In the genomic region with DNA sequence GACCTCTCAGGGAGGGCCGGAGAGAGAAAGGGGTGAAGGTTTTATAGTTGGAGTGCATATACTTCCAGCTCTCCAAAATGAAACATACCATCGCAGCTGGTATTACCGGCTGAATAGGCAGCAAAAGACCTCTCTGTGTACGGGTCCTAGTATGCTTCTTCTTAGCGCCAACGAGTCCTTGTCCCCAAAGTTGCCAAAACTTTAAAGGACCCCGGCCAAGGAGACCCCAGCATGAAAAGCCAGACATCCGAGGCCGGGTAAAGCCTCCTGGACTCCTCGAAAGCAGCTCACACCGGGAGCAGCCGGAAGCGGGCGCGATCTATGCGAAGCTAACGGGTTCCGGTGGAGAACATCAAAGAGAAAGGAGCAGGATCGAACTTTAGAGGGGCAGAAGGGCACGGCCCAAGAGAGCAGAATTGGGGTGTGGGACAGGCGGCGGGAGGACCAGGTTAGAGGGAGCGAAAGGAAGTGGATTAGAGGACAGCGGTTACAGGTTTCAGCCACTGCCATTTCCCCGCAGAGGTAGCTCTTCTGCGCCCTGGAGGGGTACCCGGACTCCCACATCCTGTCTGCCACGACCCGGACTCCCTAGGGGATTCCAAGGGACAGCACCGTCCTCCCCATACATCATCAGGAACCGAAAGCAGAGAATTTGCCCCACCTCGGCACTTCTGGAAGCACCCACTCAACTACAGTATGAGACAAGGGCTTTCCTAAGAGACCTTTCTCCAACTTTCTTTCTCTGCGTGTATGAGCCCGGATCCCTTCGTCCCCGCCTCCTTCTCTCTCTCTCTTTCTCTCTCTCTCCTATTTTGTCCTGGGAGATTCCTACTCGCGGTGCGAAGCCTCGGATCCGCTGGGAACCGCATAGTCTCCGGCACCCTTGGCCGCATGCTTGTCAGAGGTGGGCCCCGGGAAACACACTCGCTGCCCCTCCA, we compare ENCODE assay signal across 9 cellular contexts. TPM values are rescaled to one million over a fixed set of nuclear protein-coding genes. Genes with fewer than 3 reads are reported as not detected.
DNase-seq lines count a peak whose midpoint lies in the region; ATAC-seq and TF ChIP-seq lines count a peak whose summit lies in the region.
"Had no signal": no experiment of that assay in that cellular context is flagged by ENCODE, and none has a peak within 500 bp of the region (broad histone marks: within the 10 kb centered on the region; RNA-seq: fewer than 3 reads in every experiment).

No MANE protein-coding gene starts in this region.

- no peak for TF ChIP-seq POLR2A in lower leg skin (IDR thresholded peaks at IDR 0.05)

- H2AK5ac ChIP-seq in trophoblast cell (ENCODE audit: low read length) = no peak overlapping the region

- H3K79me1 ChIP-seq in trophoblast cell (ENCODE audit: low read length) = no peaks in the 10 kb centered on the region

- no peak overlapping the region for H2BK12ac ChIP-seq in trophoblast cell (ENCODE audit: low read length)

- CTCF ChIA-PET in HEK293 (lab: Yijun Ruan, JAX) = interaction anchor here (0.7 to 1.8 kb wide), 7 partner anchors 12 to 550 kb away, joined by 3 to 6 read pairs (median 3); no protein-coding TSS in a partner anchor

- H4K12ac ChIP-seq in trophoblast cell (ENCODE audit: low read depth, low read length) = no peak overlapping the region

- H3K36me3 ChIP-seq in ES-I3 (ENCODE audit: insufficient read depth, low read length) (no peaks in the 10 kb centered on the region), HEK293 (ENCODE audit: control insufficient read depth in 2 of 2, insufficient read depth in 1 of 2, low read length in 2 of 2) (no peaks in the 10 kb centered on the region), trophoblast cell (ENCODE audit: control insufficient read depth in 1 of 2, insufficient read depth in 2 of 2, low read length in 2 of 2) (no peaks in the 10 kb centered on the region)

- POLR2A ChIA-PET in HEK293 (lab: Yijun Ruan, JAX) = interaction anchor here (0.7 kb wide), 1 partner anchor 40 kb away, joined by 4 read pairs; no protein-coding TSS in a partner anchor

- peak; percentile 54 for ATAC-seq in SK-N-SH treated with all-trans-retinoic acid at 6 μM for 48 hours

- H3K18ac ChIP-seq in trophoblast cell (ENCODE audit: low read length) = no peak overlapping the region

- H3K9me3 ChIP-seq in ES-I3 (ENCODE audit: control insufficient read depth, insufficient read depth, low read length) = no peaks in the 10 kb centered on the region
- no peaks in the 10 kb centered on the region for H3K9me3 ChIP-seq in HEK293 (ENCODE audit: control insufficient read depth, insufficient read depth, low read depth, low read length)
- H3K9me3 ChIP-seq in trophoblast cell (ENCODE audit: insufficient read depth, low read depth, low read length) = peaks cover 5% of the 10 kb centered on the region

- H3K27ac ChIP-seq in HEK293 (ENCODE audit: extremely low read depth, low read depth, low read length) (no peak overlapping the region), trophoblast cell (ENCODE audit: low read depth, low read length) (no peak overlapping the region)

- no peak overlapping the region for H3K14ac ChIP-seq in trophoblast cell (ENCODE audit: low read length)

- H3K4me1 ChIP-seq in ES-I3 (ENCODE audit: insufficient read depth, low read length) (no peaks in the 10 kb centered on the region; the same call in 1 of the 2 replicates), HEK293 (ENCODE audit: control insufficient read depth, insufficient read depth, low read length) (no peaks in the 10 kb centered on the region), trophoblast cell (ENCODE audit: control insufficient read depth in 1 of 2, insufficient read depth in 2 of 2, low read length in 2 of 2) (peaks cover 8 to 9% of the 10 kb centered on the region in 2 experiments)

- H3K79me2 ChIP-seq in trophoblast cell (ENCODE audit: control insufficient read depth, insufficient read depth, low read length, poor library complexity) = no peaks in the 10 kb centered on the region

- WGBS in trophoblast cell (ENCODE audit: extremely low coverage, insufficient coverage, insufficient read length) = no CpG with 5 or more reads among the region's 46 CpGs
- WGBS in lower leg skin, 2 donors = 3% methylated on average over 46 of the region's 46 CpGs

- peak in 1 of 2 donors; percentile 39 for DNase-seq in foreskin fibroblast
- DNase-seq in trophoblast cell = peak; percentile 11 to 43
- no peak for DNase-seq in lower leg skin (ENCODE audit: low spot score in 2 of 2)
- no peak for DNase-seq in middle frontal gyrus (ENCODE audit: extremely low spot score, low spot score)
- DNase-seq in NCI-H524 treated with DMSO at 0.1 percent for 48 hours (lab: John Stamatoyannopoulos, UW) = no peak

- H3K9ac ChIP-seq in ES-I3 (ENCODE audit: low read depth, low read length) = peak overlapping the region; percentile 58; the same call in 1 of the 2 replicates
- H3K9ac ChIP-seq in trophoblast cell (ENCODE audit: low read length) = no peak overlapping the region

- H2BK120ac ChIP-seq in trophoblast cell (ENCODE audit: insufficient read depth, low read length, poor library complexity) = no peak overlapping the region

- H4K91ac ChIP-seq in trophoblast cell (ENCODE audit: low read depth, low read length) = no peak overlapping the region

- H3K23ac ChIP-seq in trophoblast cell (ENCODE audit: low read length) = no peak overlapping the region

- peak overlapping the region; percentile 60 for H3K4me3 ChIP-seq in HEK293 (ENCODE audit: low read depth, low read length)
- H3K4me3 ChIP-seq in foreskin fibroblast (ENCODE audit: low read depth in 1 of 2, low read length in 2 of 2) = peak overlapping the region; percentile 43 to 54
- H3K4me3 ChIP-seq in trophoblast cell (ENCODE audit: low read depth, low read length) = no peak overlapping the region
- no peak overlapping the region for H3K4me3 ChIP-seq in lower leg skin (ENCODE audit: low read depth, poor library complexity, severe bottlenecking)

- H2AFZ ChIP-seq in trophoblast cell (ENCODE audit: insufficient read depth, low read length, poor library complexity) = peak overlapping the region; percentile 45

- no peak overlapping the region for H4K8ac ChIP-seq in trophoblast cell (ENCODE audit: low read depth, low read length)

- no peak overlapping the region for H2BK5ac ChIP-seq in trophoblast cell (ENCODE audit: low read depth, low read length, poor library complexity)

- H3K27me3 ChIP-seq in trophoblast cell (ENCODE audit: insufficient read depth, low read length) = peaks cover 59% of the 10 kb centered on the region

- H3K4me2 ChIP-seq in trophoblast cell (ENCODE audit: low read length) = peak overlapping the region; percentile 75

- intact Hi-C loops in lower leg skin (cut with DNase I; ENCODE audit: low total_unique reads) = no loop called here

- no peak for TF ChIP-seq CTCF in HEK293 (tag by site-specific recombination; IDR thresholded peaks at IDR 0.05)
- TF ChIP-seq CTCF in foreskin fibroblast (IDR thresholded peaks at IDR 0.05; ENCODE audit: low read depth, low read length) = no peak
- no peak for TF ChIP-seq CTCF in lower leg skin (IDR thresholded peaks at IDR 0.05)

- no peak overlapping the region for H3K4ac ChIP-seq in trophoblast cell (ENCODE audit: low read depth, low read length)

TF ChIP-seq in HEK293, 187 proteins besides CTCF, POLR2A, EP300 and RAD21 (continues in another document):
- no peak for TF ChIP-seq ZNF132 (tag by site-specific recombination; IDR thresholded peaks at IDR 0.05; ENCODE audit: borderline replicate concordance)
- 0 out of 2 replicates have a peak, but pooled peaks have one; percentile 22 for TF ChIP-seq KLF9 (tag by site-specific recombination; IDR thresholded peaks at IDR 0.05; ENCODE audit: low read depth)

TF ChIP-seq in SK-N-SH treated with all-trans-retinoic acid at 6 μM for 48 hours, 23 proteins besides CTCF, POLR2A, EP300 and RAD21 (continues in another document):
- TF ChIP-seq ESRRG (CRISPR knock-in tag; IDR thresholded peaks at IDR 0.05) (no peak), CSDC2 (CRISPR knock-in tag; IDR thresholded peaks at IDR 0.05) (no peak), TCF4 (CRISPR knock-in tag; IDR thresholded peaks at IDR 0.05; ENCODE audit: borderline replicate concordance) (no peak), SNAI2 (CRISPR knock-in tag; IDR thresholded peaks at IDR 0.05) (no peak), ISL1 (CRISPR knock-in tag; IDR thresholded peaks at IDR 0.05) (no peak), PPARA (CRISPR knock-in tag; IDR thresholded peaks at IDR 0.05; ENCODE audit: borderline replicate concordance) (no peak), TOX (CRISPR knock-in tag; IDR thresholded peaks at IDR 0.05; ENCODE audit: borderline replicate concordance) (no peak)
- TF ChIP-seq, protein P1, sequence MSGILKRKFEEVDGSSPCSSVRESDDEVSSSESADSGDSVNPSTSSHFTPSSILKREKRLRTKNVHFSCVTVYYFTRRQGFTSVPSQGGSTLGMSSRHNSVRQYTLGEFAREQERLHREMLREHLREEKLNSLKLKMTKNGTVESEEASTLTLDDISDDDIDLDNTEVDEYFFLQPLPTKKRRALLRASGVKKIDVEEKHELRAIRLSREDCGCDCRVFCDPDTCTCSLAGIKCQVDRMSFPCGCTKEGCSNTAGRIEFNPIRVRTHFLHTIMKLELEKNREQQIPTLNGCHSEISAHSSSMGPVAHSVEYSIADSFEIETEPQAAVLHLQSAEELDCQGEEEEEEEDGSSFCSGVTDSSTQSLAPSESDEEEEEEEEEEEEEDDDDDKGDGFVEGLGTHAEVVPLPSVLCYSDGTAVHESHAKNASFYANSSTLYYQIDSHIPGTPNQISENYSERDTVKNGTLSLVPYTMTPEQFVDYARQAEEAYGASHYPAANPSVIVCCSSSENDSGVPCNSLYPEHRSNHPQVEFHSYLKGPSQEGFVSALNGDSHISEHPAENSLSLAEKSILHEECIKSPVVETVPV (CRISPR knock-in tag; IDR thresholded peaks at IDR 0.05) = no peak
- TF ChIP-seq, protein P2, sequence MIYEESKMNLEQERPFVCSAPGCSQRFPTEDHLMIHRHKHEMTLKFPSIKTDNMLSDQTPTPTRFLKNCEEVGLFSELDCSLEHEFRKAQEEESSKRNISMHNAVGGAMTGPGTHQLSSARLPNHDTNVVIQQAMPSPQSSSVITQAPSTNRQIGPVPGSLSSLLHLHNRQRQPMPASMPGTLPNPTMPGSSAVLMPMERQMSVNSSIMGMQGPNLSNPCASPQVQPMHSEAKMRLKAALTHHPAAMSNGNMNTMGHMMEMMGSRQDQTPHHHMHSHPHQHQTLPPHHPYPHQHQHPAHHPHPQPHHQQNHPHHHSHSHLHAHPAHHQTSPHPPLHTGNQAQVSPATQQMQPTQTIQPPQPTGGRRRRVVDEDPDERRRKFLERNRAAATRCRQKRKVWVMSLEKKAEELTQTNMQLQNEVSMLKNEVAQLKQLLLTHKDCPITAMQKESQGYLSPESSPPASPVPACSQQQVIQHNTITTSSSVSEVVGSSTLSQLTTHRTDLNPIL (CRISPR knock-in tag; IDR thresholded peaks at IDR 0.05; ENCODE audit: low read depth) = no peak

RNA-seq across cellular contexts. Expression of a gene that starts 0.6 kb away (rescaled TPM):
- not detected in 2 replicates for polyA plus RNA-seq in trophoblast cell (2013)
- not detected for total RNA-seq in lower leg skin
- total RNA-seq: lung microvascular endothelial cell had no signal

Comparison
In these comparisons a context has a peak if more than half of its experiments do, and no peak if none do; other contexts are left out.
1. H3K4me3 ChIP-seq: peak in HEK293 (single experiment) and foreskin fibroblast (2 of 2); none in trophoblast cell (single experiment) and lower leg skin (single experiment).
2. DNase-seq: peak in trophoblast cell (2 of 2); none in lower leg skin (0 of 2), middle frontal gyrus (single experiment) and NCI-H524 treated with DMSO at 0.1 percent for 48 hours (single experiment).